In genomic region chr6:98525860-98526259, GRCh38 we compare ENCODE assay signal across 19 cellular contexts.
DNase-seq lines count a peak whose midpoint lies in the region; ATAC-seq and TF ChIP-seq lines count a peak whose summit lies in the region.
"Had no signal": no experiment of that assay in that cellular context is flagged by ENCODE, and none has a peak within 500 bp of the region (broad histone marks: within the 10 kb centered on the region; RNA-seq: fewer than 3 reads in every experiment).

No MANE protein-coding gene starts in this region.

- POLR2A ChIA-PET in WTC11 (lab: Charles Lee): no interaction called here
- POLR2A ChIA-PET in Caco-2 (lab: Charles Lee): no interaction called here

- H3K4me1 Mint-ChIP-seq in WTC11: peaks cover 22% of the 10 kb centered on the region
- H3K4me1 Mint-ChIP-seq in Caco-2 (ENCODE audit: low read depth, unreplicated experiment): peaks cover 5% of the 10 kb centered on the region

- H3K27me3 Mint-ChIP-seq in WTC11 (ENCODE audit: low read depth) (peaks cover 57% of the 10 kb centered on the region), Caco-2 (ENCODE audit: insufficient read depth, unreplicated experiment) (peaks cover 3% of the 10 kb centered on the region)

- intact Hi-C loops in Caco-2 (cut with micrococcal nuclease; ENCODE audit: unreplicated experiment): no loop called here

- peaks cover 16% of the 10 kb centered on the region for H3K4me1 ChIP-seq in iPS-18a (ENCODE audit: control insufficient read depth, low read depth, low read length)
- H3K4me1 ChIP-seq in Caco-2: no peaks in the 10 kb centered on the region
- H3K4me1 ChIP-seq: Peyer's patch had no signal

- H3K9me3 Mint-ChIP-seq in WTC11: peaks cover 35% of the 10 kb centered on the region
- no peaks in the 10 kb centered on the region for H3K9me3 Mint-ChIP-seq in Caco-2 (ENCODE audit: unreplicated experiment)
- H3K9me3 Mint-ChIP-seq: CD8-positive, alpha-beta T cell had no signal

- peak; percentile 22 for DNase-seq in NCI-H82 (lab: John Stamatoyannopoulos, UW)
- no peak for DNase-seq in NCI-H82 treated with DMSO at 0.1 percent for 48 hours (lab: John Stamatoyannopoulos, UW; ENCODE audit: unreplicated experiment)
- DNase-seq in WTC11 (ENCODE audit: low spot score): peak; percentile 24
- no peak for DNase-seq in GM13976 (ENCODE audit: low spot score)
- no peak for DNase-seq in Caco-2
- DNase-seq in NCI-H2029 (lab: John Stamatoyannopoulos, UW): no peak
- no peak for DNase-seq in NCI-H2171 treated with DMSO at 0.1 percent for 48 hours (lab: John Stamatoyannopoulos, UW)
- DNase-seq: CD8-positive, alpha-beta T cell; GF-D8; GM23248; HFFc6; KBM-7; NCI-H1436 treated with DMSO at 0.1 percent for 48 hours; NCI-H446; NCI-H774; Peyer's patch; Right ventricle myocardium superior had no signal

- H3K36me3 Mint-ChIP-seq in WTC11 (peaks cover 22% of the 10 kb centered on the region), Caco-2 (ENCODE audit: insufficient read depth, unreplicated experiment) (no peaks in the 10 kb centered on the region)
- H3K36me3 Mint-ChIP-seq: CD8-positive, alpha-beta T cell had no signal

- H3K27me3 ChIP-seq in iPS-18a (ENCODE audit: control insufficient read depth, insufficient read depth, low read length): peaks cover 32% of the 10 kb centered on the region
- H3K27me3 ChIP-seq in Caco-2 (replicated peaks; ENCODE audit: control insufficient read depth, insufficient read depth, low read length): no peaks in the 10 kb centered on the region
- H3K27me3 ChIP-seq: Peyer's patch had no signal

- no peaks in the 10 kb centered on the region for H3K36me3 ChIP-seq in iPS-18a (ENCODE audit: control insufficient read depth, low read depth, low read length)
- H3K36me3 ChIP-seq in Caco-2 (ENCODE audit: control insufficient read depth, insufficient read depth, low read length): no peaks in the 10 kb centered on the region
- H3K36me3 ChIP-seq: Peyer's patch had no signal

- H3K27ac Mint-ChIP-seq in WTC11 (peak overlapping the region; percentile 10; the same call in 1 of the 2 replicates), Caco-2 (ENCODE audit: unreplicated experiment) (no peak overlapping the region)
- H3K27ac Mint-ChIP-seq: CD8-positive, alpha-beta T cell; HFFc6 had no signal

- no peak overlapping the region for H3K27ac ChIP-seq in iPS-18a (ENCODE audit: low read length)
- H3K27ac ChIP-seq: GM23248, Peyer's patch, SK-N-MC had no signal

- BruUV-seq in Caco-2 (replicated peaks; lab: Mats Ljungman, UMichigan): no TSS peak

- ATAC-seq in WTC11: peak; percentile 94
- ATAC-seq: CD8-positive, alpha-beta T cell had no signal

- TF ChIP-seq CTCF in WTC11 (IDR thresholded peaks at IDR 0.05) (no peak), GM13976 (IDR thresholded peaks at IDR 0.05; ENCODE audit: borderline replicate concordance, control extremely low read depth, extremely low read depth, insufficient read depth, missing control alignments) (no peak), Caco-2 (IDR thresholded peaks at IDR 0.05; ENCODE audit: insufficient read depth in 1 of 2, low read depth in 1 of 2, low read length in 1 of 2, severe bottlenecking in 1 of 2, unreplicated experiment in 1 of 2) (no peak)

- no peaks in the 10 kb centered on the region for H3K9me3 ChIP-seq in iPS-18a (ENCODE audit: control insufficient read depth, low read depth, low read length)
- H3K9me3 ChIP-seq in Caco-2: no peaks in the 10 kb centered on the region
- H3K9me3 ChIP-seq: Peyer's patch had no signal

- in situ Hi-C loops in GM13976 (cut with MboI; ENCODE audit: low sequenced_read_pairs, unreplicated experiment): no loop called here

- CTCF ChIA-PET in WTC11 (lab: Charles Lee): no interaction called here
- CTCF ChIA-PET in Caco-2 (lab: Charles Lee): no interaction called here

- no peak overlapping the region for H3K9ac ChIP-seq in iPS-18a (ENCODE audit: low read length)
- H3K9ac ChIP-seq: GM23248 had no signal

- H3K4me3 Mint-ChIP-seq in WTC11 (peak overlapping the region; percentile 41), Caco-2 (ENCODE audit: unreplicated experiment) (no peak overlapping the region)
- H3K4me3 Mint-ChIP-seq: CD8-positive, alpha-beta T cell; HFFc6 had no signal

- H3K4me3 ChIP-seq in iPS-18a (ENCODE audit: low read length) (peak overlapping the region; percentile 25), Caco-2 (ENCODE audit: low read depth, low read length) (no peak overlapping the region)
- H3K4me3 ChIP-seq: GM23248, Peyer's patch, SK-N-MC had no signal

TF ChIP-seq in WTC11, 78 proteins besides CTCF, POLR2A, EP300 and RAD21 (continues in another document):
- TF ChIP-seq, protein P1, sequence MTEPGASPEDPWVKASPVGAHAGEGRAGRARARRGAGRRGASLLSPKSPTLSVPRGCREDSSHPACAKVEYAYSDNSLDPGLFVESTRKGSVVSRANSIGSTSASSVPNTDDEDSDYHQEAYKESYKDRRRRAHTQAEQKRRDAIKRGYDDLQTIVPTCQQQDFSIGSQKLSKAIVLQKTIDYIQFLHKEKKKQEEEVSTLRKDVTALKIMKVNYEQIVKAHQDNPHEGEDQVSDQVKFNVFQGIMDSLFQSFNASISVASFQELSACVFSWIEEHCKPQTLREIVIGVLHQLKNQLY (CRISPR knock-in tag; IDR thresholded peaks at IDR 0.05): no peak
- TF ChIP-seq FOXK1 (CRISPR knock-in tag; IDR thresholded peaks at IDR 0.05) (peak; percentile 70; the same call in 1 of the 2 replicates), ZNF423 (CRISPR knock-in tag; IDR thresholded peaks at IDR 0.05) (peak; percentile 6; the same call in 1 of the 2 replicates), ZNF219 (CRISPR knock-in tag; IDR thresholded peaks at IDR 0.05; ENCODE audit: borderline replicate concordance) (no peak), SP1 (CRISPR knock-in tag; conservative IDR thresholded peaks at IDR 0.05) (0 out of 2 replicates have a peak, but pooled peaks have one; percentile 18), NFE2L1 (CRISPR knock-in tag; IDR thresholded peaks at IDR 0.05) (no peak), GTF2I (CRISPR knock-in tag; conservative IDR thresholded peaks at IDR 0.05) (no peak), USF1 (CRISPR knock-in tag; IDR thresholded peaks at IDR 0.05) (peak; percentile 89), TEAD1 (CRISPR knock-in tag; IDR thresholded peaks at IDR 0.05) (peak; percentile 74; the same call in 1 of the 2 replicates), MXD4 (CRISPR knock-in tag; IDR thresholded peaks at IDR 0.05; ENCODE audit: borderline replicate concordance) (no peak), USF2 (CRISPR knock-in tag; IDR thresholded peaks at IDR 0.05) (peak; percentile 91)
- TF ChIP-seq, protein P2, sequence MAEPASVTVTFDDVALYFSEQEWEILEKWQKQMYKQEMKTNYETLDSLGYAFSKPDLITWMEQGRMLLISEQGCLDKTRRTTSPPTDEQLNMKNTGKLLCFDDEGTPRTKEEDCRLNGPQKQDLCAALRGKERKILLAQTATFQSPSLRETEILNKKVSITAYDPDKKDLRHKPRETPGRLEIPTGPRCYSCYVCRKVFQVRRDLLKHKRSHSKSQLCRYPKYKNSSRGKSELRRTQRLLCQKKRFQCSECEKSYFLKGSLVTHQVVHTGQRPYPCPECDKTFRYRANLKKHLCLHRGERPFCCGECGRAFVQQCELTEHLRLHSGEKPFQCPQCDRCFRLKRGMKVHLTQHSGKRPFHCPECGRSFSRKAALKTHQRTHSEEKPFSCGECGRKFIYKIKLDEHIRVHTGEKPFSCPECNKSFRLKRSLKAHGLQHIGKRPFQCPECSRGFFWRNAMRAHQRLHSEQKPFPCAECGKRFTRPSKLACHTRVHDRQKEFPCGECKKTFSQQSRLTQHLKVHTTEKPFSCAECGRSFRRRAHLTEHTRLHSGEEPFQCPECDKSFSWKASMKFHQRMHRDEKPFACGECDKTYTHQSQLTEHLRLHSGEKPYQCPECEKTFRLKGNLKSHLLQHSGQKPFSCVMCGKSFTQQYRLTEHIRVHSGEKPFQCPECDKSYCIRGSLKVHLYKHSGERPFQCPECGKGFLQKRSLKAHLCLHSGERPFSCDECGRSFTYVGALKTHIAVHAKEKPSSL (CRISPR knock-in tag; conservative IDR thresholded peaks at IDR 0.05): no peak
- TF ChIP-seq, protein P3, sequence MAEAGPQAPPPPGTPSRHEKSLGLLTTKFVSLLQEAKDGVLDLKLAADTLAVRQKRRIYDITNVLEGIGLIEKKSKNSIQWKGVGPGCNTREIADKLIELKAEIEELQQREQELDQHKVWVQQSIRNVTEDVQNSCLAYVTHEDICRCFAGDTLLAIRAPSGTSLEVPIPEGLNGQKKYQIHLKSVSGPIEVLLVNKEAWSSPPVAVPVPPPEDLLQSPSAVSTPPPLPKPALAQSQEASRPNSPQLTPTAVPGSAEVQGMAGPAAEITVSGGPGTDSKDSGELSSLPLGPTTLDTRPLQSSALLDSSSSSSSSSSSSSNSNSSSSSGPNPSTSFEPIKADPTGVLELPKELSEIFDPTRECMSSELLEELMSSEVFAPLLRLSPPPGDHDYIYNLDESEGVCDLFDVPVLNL (CRISPR knock-in tag; IDR thresholded peaks at IDR 0.05; ENCODE audit: borderline replicate concordance, low read depth): no peak

Comparison
In these comparisons a context has a peak if more than half of its experiments do, and no peak if none do; other contexts are left out.
1. DNase-seq: peak in NCI-H82 (single experiment) and WTC11 (single experiment); none in NCI-H82 treated with DMSO at 0.1 percent for 48 hours (single experiment), GM13976 (single experiment), Caco-2 (0 of 2), NCI-H2029 (single experiment) and NCI-H2171 treated with DMSO at 0.1 percent for 48 hours (single experiment).